Comparison of ENCODE assay signal across 1 cellular context in the genomic region with DNA sequence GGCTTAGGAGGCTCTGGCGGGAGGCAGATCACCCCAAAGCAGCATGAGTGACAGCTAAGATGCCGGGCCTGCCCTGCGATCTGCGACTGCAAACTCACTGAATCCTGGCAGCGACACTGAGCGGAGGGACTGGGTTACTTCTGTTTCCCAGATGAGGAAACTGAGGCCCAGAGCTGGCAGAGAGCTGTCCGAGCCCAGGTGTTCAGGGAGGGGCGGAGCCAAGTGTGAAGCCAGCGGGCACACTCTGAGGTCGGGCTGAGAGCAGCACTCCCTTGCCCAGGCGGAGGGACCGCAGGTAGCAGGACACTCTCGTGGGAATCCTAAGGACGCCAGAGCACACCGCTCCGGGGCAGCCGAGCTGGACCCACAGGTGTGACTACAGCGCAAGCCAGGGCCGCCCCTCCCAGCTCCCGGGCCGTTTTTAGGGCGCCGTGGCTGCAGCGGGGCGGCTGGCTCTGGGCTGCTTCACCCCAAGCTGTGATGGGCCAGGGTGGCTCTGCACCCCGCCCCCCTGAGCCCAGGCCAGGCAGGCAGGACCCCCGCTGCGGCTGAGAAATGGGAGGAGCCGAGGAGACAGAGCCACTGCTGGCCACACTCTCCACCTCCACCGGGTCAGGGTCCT.
A peak's percentile ranks its signal among the peaks of the same experiment; 100 is the strongest.
TF ChIP-seq lines count a peak whose summit lies in the region.

No MANE protein-coding gene starts in this region.

TF ChIP-seq in K562, 482 proteins besides CTCF, POLR2A, EP300 and RAD21:
- TF ChIP-seq, protein P1, sequence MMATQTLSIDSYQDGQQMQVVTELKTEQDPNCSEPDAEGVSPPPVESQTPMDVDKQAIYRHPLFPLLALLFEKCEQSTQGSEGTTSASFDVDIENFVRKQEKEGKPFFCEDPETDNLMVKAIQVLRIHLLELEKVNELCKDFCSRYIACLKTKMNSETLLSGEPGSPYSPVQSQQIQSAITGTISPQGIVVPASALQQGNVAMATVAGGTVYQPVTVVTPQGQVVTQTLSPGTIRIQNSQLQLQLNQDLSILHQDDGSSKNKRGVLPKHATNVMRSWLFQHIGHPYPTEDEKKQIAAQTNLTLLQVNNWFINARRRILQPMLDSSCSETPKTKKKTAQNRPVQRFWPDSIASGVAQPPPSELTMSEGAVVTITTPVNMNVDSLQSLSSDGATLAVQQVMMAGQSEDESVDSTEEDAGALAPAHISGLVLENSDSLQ (IDR thresholded peaks at IDR 0.05): peak; percentile 57; the same call in 1 of the 2 replicates
- TF ChIP-seq, protein P2, sequence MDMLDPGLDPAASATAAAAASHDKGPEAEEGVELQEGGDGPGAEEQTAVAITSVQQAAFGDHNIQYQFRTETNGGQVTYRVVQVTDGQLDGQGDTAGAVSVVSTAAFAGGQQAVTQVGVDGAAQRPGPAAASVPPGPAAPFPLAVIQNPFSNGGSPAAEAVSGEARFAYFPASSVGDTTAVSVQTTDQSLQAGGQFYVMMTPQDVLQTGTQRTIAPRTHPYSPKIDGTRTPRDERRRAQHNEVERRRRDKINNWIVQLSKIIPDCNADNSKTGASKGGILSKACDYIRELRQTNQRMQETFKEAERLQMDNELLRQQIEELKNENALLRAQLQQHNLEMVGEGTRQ (CRISPR knock-in tag; IDR thresholded peaks at IDR 0.05): no peak
- TF ChIP-seq, protein P3, sequence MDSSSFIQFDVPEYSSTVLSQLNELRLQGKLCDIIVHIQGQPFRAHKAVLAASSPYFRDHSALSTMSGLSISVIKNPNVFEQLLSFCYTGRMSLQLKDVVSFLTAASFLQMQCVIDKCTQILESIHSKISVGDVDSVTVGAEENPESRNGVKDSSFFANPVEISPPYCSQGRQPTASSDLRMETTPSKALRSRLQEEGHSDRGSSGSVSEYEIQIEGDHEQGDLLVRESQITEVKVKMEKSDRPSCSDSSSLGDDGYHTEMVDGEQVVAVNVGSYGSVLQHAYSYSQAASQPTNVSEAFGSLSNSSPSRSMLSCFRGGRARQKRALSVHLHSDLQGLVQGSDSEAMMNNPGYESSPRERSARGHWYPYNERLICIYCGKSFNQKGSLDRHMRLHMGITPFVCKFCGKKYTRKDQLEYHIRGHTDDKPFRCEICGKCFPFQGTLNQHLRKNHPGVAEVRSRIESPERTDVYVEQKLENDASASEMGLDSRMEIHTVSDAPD (CRISPR knock-in tag; IDR thresholded peaks at IDR 0.05): no peak
- TF ChIP-seq KDM5B (IDR thresholded peaks at IDR 0.05; ENCODE audit: insufficient replicate concordance, low read depth, low read length): peak; percentile 20
- TF ChIP-seq POLR2G (IDR thresholded peaks at IDR 0.05; ENCODE audit: low read depth, low read length): peak; percentile 73
- TF ChIP-seq, protein P4, sequence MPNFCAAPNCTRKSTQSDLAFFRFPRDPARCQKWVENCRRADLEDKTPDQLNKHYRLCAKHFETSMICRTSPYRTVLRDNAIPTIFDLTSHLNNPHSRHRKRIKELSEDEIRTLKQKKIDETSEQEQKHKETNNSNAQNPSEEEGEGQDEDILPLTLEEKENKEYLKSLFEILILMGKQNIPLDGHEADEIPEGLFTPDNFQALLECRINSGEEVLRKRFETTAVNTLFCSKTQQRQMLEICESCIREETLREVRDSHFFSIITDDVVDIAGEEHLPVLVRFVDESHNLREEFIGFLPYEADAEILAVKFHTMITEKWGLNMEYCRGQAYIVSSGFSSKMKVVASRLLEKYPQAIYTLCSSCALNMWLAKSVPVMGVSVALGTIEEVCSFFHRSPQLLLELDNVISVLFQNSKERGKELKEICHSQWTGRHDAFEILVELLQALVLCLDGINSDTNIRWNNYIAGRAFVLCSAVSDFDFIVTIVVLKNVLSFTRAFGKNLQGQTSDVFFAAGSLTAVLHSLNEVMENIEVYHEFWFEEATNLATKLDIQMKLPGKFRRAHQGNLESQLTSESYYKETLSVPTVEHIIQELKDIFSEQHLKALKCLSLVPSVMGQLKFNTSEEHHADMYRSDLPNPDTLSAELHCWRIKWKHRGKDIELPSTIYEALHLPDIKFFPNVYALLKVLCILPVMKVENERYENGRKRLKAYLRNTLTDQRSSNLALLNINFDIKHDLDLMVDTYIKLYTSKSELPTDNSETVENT (CRISPR knock-in tag; IDR thresholded peaks at IDR 0.05): no peak
- TF ChIP-seq FIP1L1 (IDR thresholded peaks at IDR 0.05; ENCODE audit: low read depth, low read length, poor library complexity, severe bottlenecking): peak; percentile 57
